ENCODE assay signal across 24 cellular contexts in genomic region chr11:128165572-128165971, GRCh38.
DNase-seq lines count a peak whose midpoint lies in the region; ATAC-seq and TF ChIP-seq lines count a peak whose summit lies in the region.
"Had no signal": no experiment of that assay in that cellular context is flagged by ENCODE, and none has a peak within 500 bp of the region (broad histone marks: within the 10 kb centered on the region; RNA-seq: fewer than 3 reads in every experiment).

No MANE protein-coding gene starts in this region.

- no peak overlapping the region for H3K14ac ChIP-seq in H9 (ENCODE audit: insufficient read depth, low read length)

- TF ChIP-seq EP300 in stomach (IDR thresholded peaks at IDR 0.05), result no peak

- no peak overlapping the region for H3K56ac ChIP-seq in H9 (ENCODE audit: insufficient read length, low read depth, low read length)

- no peaks in the 10 kb centered on the region for H3F3A ChIP-seq in Loucy (ENCODE audit: low read depth)

- H3K27me3 Mint-ChIP-seq in T-helper 17 cell (peaks cover 28% of the 10 kb centered on the region), H9 (ENCODE audit: low read depth) (no peaks in the 10 kb centered on the region; the same call in 1 of the 2 replicates)

- H3K9me3 ChIP-seq in BLaER1, result no peaks in the 10 kb centered on the region
- H3K9me3 ChIP-seq in Loucy (ENCODE audit: insufficient read depth, low read depth, low read length), result no peaks in the 10 kb centered on the region
- H3K9me3 ChIP-seq in T-helper 17 cell (ENCODE audit: control insufficient read depth, low read length, poor library complexity, severe bottlenecking), result no peaks in the 10 kb centered on the region
- no peaks in the 10 kb centered on the region for H3K9me3 ChIP-seq in H9 (ENCODE audit: control insufficient read depth, low read depth, low read length)
- no peaks in the 10 kb centered on the region for H3K9me3 ChIP-seq in stomach
- H3K9me3 ChIP-seq: Caco-2, MG63, SK-N-SH had no signal

- H3K4me3 Mint-ChIP-seq in T-helper 17 cell (peak overlapping the region; percentile 12), H9 (no peak overlapping the region)
- H3K4me3 Mint-ChIP-seq: CD4-positive, CD25-positive, alpha-beta regulatory T cell; HFFc6 had no signal

- ATAC-seq in T-helper 17 cell (no peak), HG03565 (IDR thresholded peaks at IDR 0.05; ENCODE audit: unreplicated experiment) (no peak)

- H3K36me3 ChIP-seq in ACC112 (ENCODE audit: insufficient read depth, low read length) (no peaks in the 10 kb centered on the region), BLaER1 (no peaks in the 10 kb centered on the region), Loucy (ENCODE audit: insufficient read depth, low read length) (no peaks in the 10 kb centered on the region), stomach (no peaks in the 10 kb centered on the region)
- H3K36me3 ChIP-seq: MG63 had no signal

- no peak overlapping the region for H2BK5ac ChIP-seq in H9 (ENCODE audit: insufficient read length, low read length)

- H2BK12ac ChIP-seq in H9 (ENCODE audit: insufficient read length, low read depth, low read length), result no peak overlapping the region

- no peak overlapping the region for H3K27ac ChIP-seq in ACC112 (ENCODE audit: low read depth, low read length)
- no peak overlapping the region for H3K27ac ChIP-seq in BLaER1
- H3K27ac ChIP-seq in H9 (ENCODE audit: insufficient read length, low read depth, low read length), result no peak overlapping the region
- H3K27ac ChIP-seq in stomach, result no peak overlapping the region

- H4K5ac ChIP-seq in H9 (ENCODE audit: insufficient read length, low read depth, low read length), result no peak overlapping the region

- H3K4me2 ChIP-seq in BLaER1 (peak overlapping the region; percentile 41), Loucy (ENCODE audit: low read depth, low read length, poor library complexity, severe bottlenecking) (peak overlapping the region; percentile 31), H9 (ENCODE audit: insufficient read depth, insufficient read length, low read length) (no peak overlapping the region)
- H3K4me2 ChIP-seq: SK-N-SH had no signal

- no peak overlapping the region for H2AK5ac ChIP-seq in H9 (ENCODE audit: insufficient read length, low read length)

- H3K9me3 Mint-ChIP-seq in H9, result no peaks in the 10 kb centered on the region
- H3K9me3 Mint-ChIP-seq: CD4-positive, CD25-positive, alpha-beta regulatory T cell; HFFc6 had no signal

- no peak overlapping the region for H3K18ac ChIP-seq in H9 (ENCODE audit: insufficient read length, low read depth, low read length)

- no peaks in the 10 kb centered on the region for H3K79me1 ChIP-seq in H9 (ENCODE audit: insufficient read depth, low read depth, low read length, poor library complexity, severe bottlenecking)

- H3K9ac ChIP-seq in BLaER1 (no peak overlapping the region), Loucy (ENCODE audit: low read depth, low read length, poor library complexity, severe bottlenecking) (no peak overlapping the region), H9 (ENCODE audit: extremely low read depth, insufficient read length, low read length) (no peak overlapping the region)
- H3K9ac ChIP-seq: SK-N-SH had no signal

- DNase-seq in T-helper 17 cell (no peak), GDM1 (lab: John Stamatoyannopoulos, UW) (no peak), H9 (no peak), stomach (no peak)
- DNase-seq: Caco-2, DMS153, EL, HFFc6, IMR-90, Karpas-422, MG63, NCI-H1105 treated with DMSO at 0.1 percent for 48 hours, NCI-H1694, NCI-H2081 treated with DMSO at 0.1 percent for 48 hours, NCI-H446 treated with DMSO at 0.1 percent for 48 hours, OCI-M1, RPMI8226, SHP77 treated with DMSO at 0.1 percent for 48 hours, SK-N-SH had no signal

- H4K8ac ChIP-seq in H9 (replicated peaks; ENCODE audit: insufficient read length, low read depth, low read length), result no peak overlapping the region

- intact Hi-C loops in stomach (cut with DNase I; ENCODE audit: low total_unique reads), result loop anchor here (10.0 kb wide), 1 partner anchor 469 kb away; no protein-coding TSS in a partner anchor

- no peak overlapping the region for H4K91ac ChIP-seq in H9 (ENCODE audit: insufficient read length, low read depth, low read length)

- peaks cover 7% of the 10 kb centered on the region for H3K4me1 Mint-ChIP-seq in T-helper 17 cell
- H3K4me1 Mint-ChIP-seq in H9, result peaks cover 9 to 11% of the 10 kb centered on the region in 2 experiments; a peak in 3 of 4 replicates

- H3K23me2 ChIP-seq in H9 (ENCODE audit: insufficient read length, low read depth, low read length, poor library complexity, severe bottlenecking), result no peaks in the 10 kb centered on the region

- no CpG with 5 or more reads among the region's 4 CpGs for WGBS in H9 (ENCODE audit: extremely low coverage, insufficient read length, low lambda C conversion rate)
- WGBS in stomach, 5 donors, result 73 to 84% (median 77%) methylated on average over 4 of the region's 4 CpGs

- H3K4ac ChIP-seq in H9 (ENCODE audit: low read depth, low read length), result no peak overlapping the region

- TF ChIP-seq POLR2A in stomach (IDR thresholded peaks at IDR 0.05), result no peak

- H4K20me1 ChIP-seq in BLaER1 (no peaks in the 10 kb centered on the region), Loucy (ENCODE audit: insufficient read depth, low read length, poor library complexity, severe bottlenecking) (no peaks in the 10 kb centered on the region), H9 (ENCODE audit: control insufficient read depth, insufficient read depth, insufficient read length) (no peaks in the 10 kb centered on the region)

- no peak overlapping the region for H3T11ph ChIP-seq in H9 (ENCODE audit: low read length)

- H2BK15ac ChIP-seq in H9 (ENCODE audit: low read depth, low read length), result no peak overlapping the region

- H2AFZ ChIP-seq in ACC112 (ENCODE audit: low read length, unreplicated experiment), result peak overlapping the region; percentile 57
- peak overlapping the region; percentile 66 for H2AFZ ChIP-seq in Loucy (ENCODE audit: low read length)
- H2AFZ ChIP-seq in H9 (ENCODE audit: low read length), result no peak overlapping the region

- H3K27ac Mint-ChIP-seq in T-helper 17 cell, result peak overlapping the region; percentile 54
- H3K27ac Mint-ChIP-seq in H9, result no peak overlapping the region
- H3K27ac Mint-ChIP-seq: HFFc6 had no signal

- H3K27me3 ChIP-seq in ACC112 (ENCODE audit: insufficient read depth, low read length) (no peaks in the 10 kb centered on the region), BLaER1 (no peaks in the 10 kb centered on the region), Loucy (ENCODE audit: insufficient read depth, low read length, poor library complexity, severe bottlenecking) (no peaks in the 10 kb centered on the region), H9 (ENCODE audit: insufficient read depth, low read length) (no peaks in the 10 kb centered on the region), stomach (no peaks in the 10 kb centered on the region)
- H3K27me3 ChIP-seq: MG63 had no signal

- H3K79me2 ChIP-seq in ACC112 (ENCODE audit: control insufficient read depth, insufficient read depth, low read length, unreplicated experiment) (no peaks in the 10 kb centered on the region), Loucy (ENCODE audit: insufficient read depth, low read length) (no peaks in the 10 kb centered on the region), H9 (ENCODE audit: insufficient read depth, low read length) (no peaks in the 10 kb centered on the region)

- H3K4me3 ChIP-seq in ACC112 (ENCODE audit: low read depth, low read length), result no peak overlapping the region
- no peak overlapping the region for H3K4me3 ChIP-seq in BLaER1
- no peak overlapping the region for H3K4me3 ChIP-seq in Loucy (ENCODE audit: low read length, poor library complexity, severe bottlenecking)
- no peak overlapping the region for H3K4me3 ChIP-seq in stomach
- H3K4me3 ChIP-seq: MG63 had no signal

- H3K4me1 ChIP-seq in ACC112 (ENCODE audit: control insufficient read depth, insufficient read depth, low read length, unreplicated experiment) (no peaks in the 10 kb centered on the region), BLaER1 (peaks cover 11% of the 10 kb centered on the region), Loucy (ENCODE audit: insufficient read depth, low read length, poor library complexity, severe bottlenecking) (peaks cover 19% of the 10 kb centered on the region), H9 (ENCODE audit: insufficient read depth, low read length) (no peaks in the 10 kb centered on the region), stomach (peaks cover 0 to 18% (median 2%) of the 10 kb centered on the region in 4 donors)

- H3K23ac ChIP-seq in H9 (ENCODE audit: insufficient read length, low read depth, low read length), result no peak overlapping the region

- TF ChIP-seq CTCF in Loucy (conservative IDR thresholded peaks at IDR 0.05; ENCODE audit: low read length), result no peak
- no peak for TF ChIP-seq CTCF in H9 (conservative IDR thresholded peaks at IDR 0.05)
- no peak for TF ChIP-seq CTCF in stomach (IDR thresholded peaks at IDR 0.05)

- no peaks in the 10 kb centered on the region for H3K9me2 ChIP-seq in Loucy (replicated peaks; ENCODE audit: low read depth, low read length)
- H3K9me2 ChIP-seq: SK-N-SH had no signal

- peaks cover 2% of the 10 kb centered on the region for H3K36me3 Mint-ChIP-seq in T-helper 17 cell (ENCODE audit: low read depth)
- H3K36me3 Mint-ChIP-seq in H9 (ENCODE audit: insufficient read depth in 1 of 3, low read depth in 3 of 3), result no peaks in the 10 kb centered on the region
- H3K36me3 Mint-ChIP-seq: CD4-positive, CD25-positive, alpha-beta regulatory T cell had no signal

- H2BK20ac ChIP-seq in H9 (ENCODE audit: low read depth, low read length, poor library complexity, severe bottlenecking), result no peak overlapping the region

- no peak overlapping the region for H2BK120ac ChIP-seq in H9 (ENCODE audit: low read depth, low read length, poor library complexity, severe bottlenecking)
